Comparison of ENCODE assay signal across 8 cellular contexts in genomic region chr7:151349507-151349853, GRCh38. TPM values are rescaled to one million over a fixed set of nuclear protein-coding genes. Genes with fewer than 3 reads are reported as not detected.
DNase-seq lines count a peak whose midpoint lies in the region; ATAC-seq and TF ChIP-seq lines count a peak whose summit lies in the region.

No MANE protein-coding gene starts in this region.

- ATAC-seq in GM18868 (IDR thresholded peaks at IDR 0.05; ENCODE audit: unreplicated experiment): peak; percentile 30
- ATAC-seq in HG02798 (IDR thresholded peaks at IDR 0.05; ENCODE audit: poor library complexity, unreplicated experiment): peak; percentile 43
- peak; percentile 75 for ATAC-seq in activated B cell treated with CpG ODN at 0.5 μM for 24 hours (ENCODE audit: low read depth)
- ATAC-seq in naive thymus-derived CD8-positive, alpha-beta T cell: peak; percentile 55 to 60

- no peak for TF ChIP-seq CTCF in activated B cell treated with CpG ODN at 0.5 μM for 24 hours (IDR thresholded peaks at IDR 0.05)

- DNase-seq in activated B cell treated with CpG ODN at 0.5 μM for 24 hours: peak; percentile 57
- peak in 1 of 10 donors; percentile 10 for DNase-seq in naive thymus-derived CD8-positive, alpha-beta T cell
- DNase-seq in SIG-M5 (lab: John Stamatoyannopoulos, UW): no peak
- DNase-seq in OCI-M2 (lab: John Stamatoyannopoulos, UW; ENCODE audit: unreplicated experiment): no peak
- DNase-seq in SK-N-DZ (ENCODE audit: low spot score): no peak
- DNase-seq in NCI-H1092 treated with DMSO at 0.1 percent for 48 hours (lab: John Stamatoyannopoulos, UW): no peak

- peak overlapping the region; percentile 88 for H3K4me3 Mint-ChIP-seq in activated B cell treated with CpG ODN at 0.5 μM for 24 hours
- peak overlapping the region; percentile 76 to 96 (median 90) for H3K4me3 Mint-ChIP-seq in naive thymus-derived CD8-positive, alpha-beta T cell

- POLR2A ChIA-PET in activated B cell treated with CpG ODN at 0.5 μM for 24 hours (lab: Charles Lee): interaction anchor here (0.9 to 2.7 kb wide), 4 partner anchors 8 to 284 kb away, joined by 3 to 25 read pairs (median 12); partner anchors contain the start of gene NUB1
- POLR2A ChIA-PET in naive thymus-derived CD8-positive, alpha-beta T cell (lab: Charles Lee): interaction anchor here (1.4 to 4.0 kb wide), 3 partner anchors 8 to 38 kb away, joined by 3 to 27 read pairs (median 10); partner anchors contain the start of gene NUB1

- CTCF ChIA-PET in activated B cell treated with CpG ODN at 0.5 μM for 24 hours (lab: Charles Lee): interaction anchor here (4.3 to 7.4 kb wide), 2 partner anchors 10 to 33 kb away, joined by 27 to 205 read pairs; partner anchors contain the start of gene NUB1

- peaks cover 64% of the 10 kb centered on the region for H3K4me1 Mint-ChIP-seq in activated B cell treated with CpG ODN at 0.5 μM for 24 hours
- H3K4me1 Mint-ChIP-seq in naive thymus-derived CD8-positive, alpha-beta T cell: peaks cover 24 to 60% (median 55%) of the 10 kb centered on the region in 4 donors

- intact Hi-C loops in activated B cell treated with CpG ODN at 0.5 μM for 24 hours (cut with micrococcal nuclease): loop anchor here (10.0 kb wide), 3 partner anchors 295 to 1635 kb away; partner anchors contain the start of genes CDK5, SLC4A2 and XRCC2

- peak overlapping the region; percentile 99 for H3K27ac Mint-ChIP-seq in activated B cell treated with CpG ODN at 0.5 μM for 24 hours
- H3K27ac Mint-ChIP-seq in naive thymus-derived CD8-positive, alpha-beta T cell: peak overlapping the region; percentile 94 to 100 (median 98)

- no peaks in the 10 kb centered on the region for H3K27me3 Mint-ChIP-seq in activated B cell treated with CpG ODN at 0.5 μM for 24 hours
- no peaks in the 10 kb centered on the region for H3K27me3 Mint-ChIP-seq in naive thymus-derived CD8-positive, alpha-beta T cell

- peaks cover 57% of the 10 kb centered on the region for H3K36me3 Mint-ChIP-seq in activated B cell treated with CpG ODN at 0.5 μM for 24 hours (ENCODE audit: low read depth)
- peaks cover 0 to 58% (median 23%) of the 10 kb centered on the region in 3 donors for H3K36me3 Mint-ChIP-seq in naive thymus-derived CD8-positive, alpha-beta T cell

- no peaks in the 10 kb centered on the region for H3K9me3 Mint-ChIP-seq in activated B cell treated with CpG ODN at 0.5 μM for 24 hours
- H3K9me3 Mint-ChIP-seq in naive thymus-derived CD8-positive, alpha-beta T cell: no peaks in the 10 kb centered on the region

RNA-seq across cellular contexts. Expression of gene NUB1, which starts 7.9 kb away (rescaled TPM):
- 47.5 and 52.7 TPM in 2 replicates for total RNA-seq in activated B cell treated with CpG ODN at 0.5 μM for 24 hours
- 100 to 1,000 TPM in 1 of 2 experiments, 10 to 100 TPM in 1; 95.8 to 109 TPM for total RNA-seq in naive thymus-derived CD8-positive, alpha-beta T cell
- polyA plus RNA-seq in naive thymus-derived CD8-positive, alpha-beta T cell: 10 to 100 TPM; 66.1 to 70.7 (median 68.8) TPM
- polyA plus RNA-seq in SK-N-DZ (2014; cell fraction: cytosol; rRNA removed): 56.2 and 59.4 TPM in 2 replicates
- polyA plus RNA-seq in SK-N-DZ (2014; cell fraction: nucleus; rRNA removed): 45.9 and 61.1 TPM in 2 replicates
